ENCODE assay signal across 8 cellular contexts in the genomic region with DNA sequence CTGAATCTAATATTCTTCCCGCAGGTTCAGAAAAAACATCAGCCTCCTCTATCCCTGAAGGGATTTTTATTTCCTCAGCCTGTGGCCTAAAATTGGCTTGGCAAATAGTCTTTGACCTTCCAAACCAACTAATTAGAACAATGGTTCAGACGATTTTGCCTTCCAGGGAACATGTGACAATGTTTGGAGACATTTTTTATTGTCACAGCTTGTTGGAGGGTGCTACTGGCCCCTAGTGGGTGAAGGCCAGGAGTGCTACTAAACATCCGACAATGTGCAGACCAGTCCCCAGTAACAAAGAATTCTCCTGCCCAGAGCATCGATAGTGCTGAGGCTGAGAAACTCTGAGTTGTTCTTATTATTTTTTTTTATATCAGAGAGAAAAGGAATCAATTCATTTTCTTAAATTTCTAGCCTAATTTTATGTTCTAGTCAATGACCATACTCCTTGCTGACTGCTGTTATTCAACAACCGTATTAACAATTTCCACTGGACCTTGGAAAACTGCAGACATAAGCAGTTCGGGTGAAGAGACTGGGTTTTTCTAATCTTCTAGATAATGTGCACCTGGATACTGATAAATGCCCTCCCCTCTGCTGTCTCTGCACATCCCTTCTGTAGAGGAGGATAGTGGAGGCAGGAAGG.
DNase-seq lines count a peak whose midpoint lies in the region; ATAC-seq and TF ChIP-seq lines count a peak whose summit lies in the region.

No MANE protein-coding gene starts in this region.

- H3K9me3 Mint-ChIP-seq in nephron progenitor cell, result peaks cover 24% of the 10 kb centered on the region

- ATAC-seq in GM19467 (IDR thresholded peaks at IDR 0.05; ENCODE audit: unreplicated experiment), result no peak
- ATAC-seq in GM19455 (IDR thresholded peaks at IDR 0.05; ENCODE audit: unreplicated experiment), result no peak
- no peak for ATAC-seq in GM18868 (IDR thresholded peaks at IDR 0.05; ENCODE audit: unreplicated experiment)

- H3K9me3 ChIP-seq in HAP-1, result no peaks in the 10 kb centered on the region

- peak; percentile 4 to 28 for DNase-seq in AML-193 (lab: John Stamatoyannopoulos, UW)
- peak; percentile 64 for DNase-seq in HAP-1 (ENCODE audit: low spot score in 2 of 2)
- DNase-seq in NCI-H526 (lab: John Stamatoyannopoulos, UW), result peak; percentile 62 to 88
- DNase-seq in choroid plexus epithelial cell (ENCODE audit: low read depth), result peak; percentile 60
- DNase-seq in nephron progenitor cell, result peak; percentile 29

- H3K4me1 ChIP-seq in HAP-1, result peaks cover 5% of the 10 kb centered on the region; the same call in 1 of the 2 replicates

- H3K4me3 ChIP-seq in HAP-1, result no peak overlapping the region
- H3K4me3 ChIP-seq in choroid plexus epithelial cell (ENCODE audit: low read depth, low read length), result no peak overlapping the region

- H3K4me3 Mint-ChIP-seq in nephron progenitor cell, result no peak overlapping the region

- peaks cover 29% of the 10 kb centered on the region for H3K4me1 Mint-ChIP-seq in nephron progenitor cell

- H3K27me3 ChIP-seq in HAP-1 (ENCODE audit: low read depth), result no peaks in the 10 kb centered on the region

- no peaks in the 10 kb centered on the region for H3K36me3 ChIP-seq in HAP-1 (replicated peaks)

- in situ Hi-C loops in HAP-1 (cut with MboI; ENCODE audit: low sequenced_read_pairs), result no loop called here

- peaks cover 4% of the 10 kb centered on the region for H3K27me3 Mint-ChIP-seq in nephron progenitor cell (ENCODE audit: low read depth, poor library complexity)

- peaks cover 9% of the 10 kb centered on the region for H3K36me3 Mint-ChIP-seq in nephron progenitor cell (ENCODE audit: low read depth)

- H3K27ac Mint-ChIP-seq in nephron progenitor cell, result no peak overlapping the region

- TF ChIP-seq CTCF in choroid plexus epithelial cell (conservative IDR thresholded peaks at IDR 0.05; ENCODE audit: low read depth, low read length), result peak; percentile 85
- TF ChIP-seq CTCF in nephron progenitor cell (IDR thresholded peaks at IDR 0.05), result peak; percentile 72

Comparison
In these comparisons a context has a peak if more than half of its experiments do, and no peak if none do; other contexts are left out.
1. DNase-seq: peak in every context shown above with its lines; median percentile 75 in NCI-H526; 64 in HAP-1; 60 in choroid plexus epithelial cell; 29 in nephron progenitor cell; 16 in AML-193.